Comparison of ENCODE assay signal across 2 cellular contexts in the genomic region with DNA sequence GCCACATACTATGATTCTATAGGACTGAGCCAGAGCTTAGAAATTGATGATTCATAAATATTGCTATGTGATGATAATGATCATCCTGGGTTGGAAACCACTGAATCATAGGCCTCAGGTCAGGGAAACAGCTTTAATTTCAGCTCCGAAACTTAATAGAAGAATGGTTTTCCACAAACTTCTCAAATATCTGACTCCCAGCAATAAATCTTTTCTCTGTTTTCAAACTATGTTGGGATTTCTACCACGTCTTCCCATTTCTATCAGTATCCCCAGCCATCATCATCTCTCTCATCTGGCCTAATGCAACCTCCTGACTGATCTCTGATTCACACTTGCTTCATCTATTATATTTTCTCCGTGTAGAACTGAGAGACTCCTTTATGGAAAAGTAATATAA.
A peak's percentile ranks its signal among the peaks of the same experiment; 100 is the strongest.
TF ChIP-seq lines count a peak whose summit lies in the region.

No MANE protein-coding gene starts in this region.

TF ChIP-seq in SK-N-SH, 30 proteins besides CTCF, POLR2A, EP300 and RAD21 (continued from another document):
- no peak for TF ChIP-seq TAF1 (IDR thresholded peaks at IDR 0.05; ENCODE audit: borderline replicate concordance, low read depth, low read length)
- TF ChIP-seq, protein P1, sequence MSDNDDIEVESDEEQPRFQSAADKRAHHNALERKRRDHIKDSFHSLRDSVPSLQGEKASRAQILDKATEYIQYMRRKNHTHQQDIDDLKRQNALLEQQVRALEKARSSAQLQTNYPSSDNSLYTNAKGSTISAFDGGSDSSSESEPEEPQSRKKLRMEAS (IDR thresholded peaks at IDR 0.05; ENCODE audit: low read depth), result no peak
- TF ChIP-seq, protein P2, sequence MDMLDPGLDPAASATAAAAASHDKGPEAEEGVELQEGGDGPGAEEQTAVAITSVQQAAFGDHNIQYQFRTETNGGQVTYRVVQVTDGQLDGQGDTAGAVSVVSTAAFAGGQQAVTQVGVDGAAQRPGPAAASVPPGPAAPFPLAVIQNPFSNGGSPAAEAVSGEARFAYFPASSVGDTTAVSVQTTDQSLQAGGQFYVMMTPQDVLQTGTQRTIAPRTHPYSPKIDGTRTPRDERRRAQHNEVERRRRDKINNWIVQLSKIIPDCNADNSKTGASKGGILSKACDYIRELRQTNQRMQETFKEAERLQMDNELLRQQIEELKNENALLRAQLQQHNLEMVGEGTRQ (IDR thresholded peaks at IDR 0.05; ENCODE audit: borderline replicate concordance, low read depth, low read length), result no peak
- TF ChIP-seq FOSL2 (IDR thresholded peaks at IDR 0.05; ENCODE audit: borderline replicate concordance, low read depth), result peak; percentile 81
- no peak for TF ChIP-seq CHD2 (IDR thresholded peaks at IDR 0.05; ENCODE audit: low read length, partially characterized antibody)
- TF ChIP-seq POLR2AphosphoS5 (IDR thresholded peaks at IDR 0.05; ENCODE audit: low read depth, low read length), result peak; percentile 24; the same call in 1 of the 2 replicates
- TF ChIP-seq FOXM1 (IDR thresholded peaks at IDR 0.05; ENCODE audit: low read depth), result peak; percentile 48; the same call in 1 of the 2 replicates
- TF ChIP-seq SIN3A (IDR thresholded peaks at IDR 0.05; ENCODE audit: borderline replicate concordance, low read depth, low read length), result no peak
- no peak for TF ChIP-seq FOXJ3 (CRISPR knock-in tag; IDR thresholded peaks at IDR 0.05)
- TF ChIP-seq RFX5 (IDR thresholded peaks at IDR 0.05; ENCODE audit: low read length), result no peak
- no peak; the same call in 1 of the 2 replicates for TF ChIP-seq RXRA (IDR thresholded peaks at IDR 0.05; ENCODE audit: borderline replicate concordance, low read depth)
- no peak for TF ChIP-seq NRF1 (IDR thresholded peaks at IDR 0.05; ENCODE audit: low read depth, low read length)
- TF ChIP-seq, protein P3, sequence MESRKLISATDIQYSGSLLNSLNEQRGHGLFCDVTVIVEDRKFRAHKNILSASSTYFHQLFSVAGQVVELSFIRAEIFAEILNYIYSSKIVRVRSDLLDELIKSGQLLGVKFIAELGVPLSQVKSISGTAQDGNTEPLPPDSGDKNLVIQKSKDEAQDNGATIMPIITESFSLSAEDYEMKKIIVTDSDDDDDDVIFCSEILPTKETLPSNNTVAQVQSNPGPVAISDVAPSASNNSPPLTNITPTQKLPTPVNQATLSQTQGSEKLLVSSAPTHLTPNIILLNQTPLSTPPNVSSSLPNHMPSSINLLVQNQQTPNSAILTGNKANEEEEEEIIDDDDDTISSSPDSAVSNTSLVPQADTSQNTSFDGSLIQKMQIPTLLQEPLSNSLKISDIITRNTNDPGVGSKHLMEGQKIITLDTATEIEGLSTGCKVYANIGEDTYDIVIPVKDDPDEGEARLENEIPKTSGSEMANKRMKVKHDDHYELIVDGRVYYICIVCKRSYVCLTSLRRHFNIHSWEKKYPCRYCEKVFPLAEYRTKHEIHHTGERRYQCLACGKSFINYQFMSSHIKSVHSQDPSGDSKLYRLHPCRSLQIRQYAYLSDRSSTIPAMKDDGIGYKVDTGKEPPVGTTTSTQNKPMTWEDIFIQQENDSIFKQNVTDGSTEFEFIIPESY (IDR thresholded peaks at IDR 0.05; ENCODE audit: borderline replicate concordance, low read depth), result no peak
- no peak for TF ChIP-seq SMC3 (IDR thresholded peaks at IDR 0.05; ENCODE audit: low read depth, low read length)
- TF ChIP-seq EZH2phosphoT487 (IDR thresholded peaks at IDR 0.05; ENCODE audit: borderline replicate concordance, low read depth), result no peak
- no peak for TF ChIP-seq GABPA (IDR thresholded peaks at IDR 0.05; ENCODE audit: low read depth)
- TF ChIP-seq ELF1 (IDR thresholded peaks at IDR 0.05), result no peak
- peak; percentile 82 for TF ChIP-seq JUND (IDR thresholded peaks at IDR 0.05)
- TF ChIP-seq TEAD4 (IDR thresholded peaks at IDR 0.05; ENCODE audit: borderline replicate concordance, insufficient read depth), result peak; percentile 71; the same call in 1 of the 2 replicates
- TF ChIP-seq GATA2 (CRISPR knock-in tag; IDR thresholded peaks at IDR 0.05), result no peak
- TF ChIP-seq NFIC (IDR thresholded peaks at IDR 0.05; ENCODE audit: borderline replicate concordance), result peak; percentile 50; the same call in 1 of the 2 replicates
- no peak for TF ChIP-seq RCOR1 (IDR thresholded peaks at IDR 0.05; ENCODE audit: low read length)
- TF ChIP-seq, protein P4, sequence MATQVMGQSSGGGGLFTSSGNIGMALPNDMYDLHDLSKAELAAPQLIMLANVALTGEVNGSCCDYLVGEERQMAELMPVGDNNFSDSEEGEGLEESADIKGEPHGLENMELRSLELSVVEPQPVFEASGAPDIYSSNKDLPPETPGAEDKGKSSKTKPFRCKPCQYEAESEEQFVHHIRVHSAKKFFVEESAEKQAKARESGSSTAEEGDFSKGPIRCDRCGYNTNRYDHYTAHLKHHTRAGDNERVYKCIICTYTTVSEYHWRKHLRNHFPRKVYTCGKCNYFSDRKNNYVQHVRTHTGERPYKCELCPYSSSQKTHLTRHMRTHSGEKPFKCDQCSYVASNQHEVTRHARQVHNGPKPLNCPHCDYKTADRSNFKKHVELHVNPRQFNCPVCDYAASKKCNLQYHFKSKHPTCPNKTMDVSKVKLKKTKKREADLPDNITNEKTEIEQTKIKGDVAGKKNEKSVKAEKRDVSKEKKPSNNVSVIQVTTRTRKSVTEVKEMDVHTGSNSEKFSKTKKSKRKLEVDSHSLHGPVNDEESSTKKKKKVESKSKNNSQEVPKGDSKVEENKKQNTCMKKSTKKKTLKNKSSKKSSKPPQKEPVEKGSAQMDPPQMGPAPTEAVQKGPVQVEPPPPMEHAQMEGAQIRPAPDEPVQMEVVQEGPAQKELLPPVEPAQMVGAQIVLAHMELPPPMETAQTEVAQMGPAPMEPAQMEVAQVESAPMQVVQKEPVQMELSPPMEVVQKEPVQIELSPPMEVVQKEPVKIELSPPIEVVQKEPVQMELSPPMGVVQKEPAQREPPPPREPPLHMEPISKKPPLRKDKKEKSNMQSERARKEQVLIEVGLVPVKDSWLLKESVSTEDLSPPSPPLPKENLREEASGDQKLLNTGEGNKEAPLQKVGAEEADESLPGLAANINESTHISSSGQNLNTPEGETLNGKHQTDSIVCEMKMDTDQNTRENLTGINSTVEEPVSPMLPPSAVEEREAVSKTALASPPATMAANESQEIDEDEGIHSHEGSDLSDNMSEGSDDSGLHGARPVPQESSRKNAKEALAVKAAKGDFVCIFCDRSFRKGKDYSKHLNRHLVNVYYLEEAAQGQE (IDR thresholded peaks at IDR 0.05; ENCODE audit: low read depth, low read length), result no peak
- TF ChIP-seq, protein P5, sequence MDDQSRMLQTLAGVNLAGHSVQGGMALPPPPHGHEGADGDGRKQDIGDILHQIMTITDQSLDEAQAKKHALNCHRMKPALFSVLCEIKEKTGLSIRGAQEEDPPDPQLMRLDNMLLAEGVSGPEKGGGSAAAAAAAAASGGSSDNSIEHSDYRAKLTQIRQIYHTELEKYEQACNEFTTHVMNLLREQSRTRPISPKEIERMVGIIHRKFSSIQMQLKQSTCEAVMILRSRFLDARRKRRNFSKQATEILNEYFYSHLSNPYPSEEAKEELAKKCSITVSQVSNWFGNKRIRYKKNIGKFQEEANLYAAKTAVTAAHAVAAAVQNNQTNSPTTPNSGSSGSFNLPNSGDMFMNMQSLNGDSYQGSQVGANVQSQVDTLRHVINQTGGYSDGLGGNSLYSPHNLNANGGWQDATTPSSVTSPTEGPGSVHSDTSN (IDR thresholded peaks at IDR 0.05), result peak; percentile 75
- TF ChIP-seq TCF12 (IDR thresholded peaks at IDR 0.05), result peak; percentile 77
- no peak for TF ChIP-seq MEF2A (IDR thresholded peaks at IDR 0.05; ENCODE audit: borderline replicate concordance, low read depth)

TF ChIP-seq in HepG2, 621 proteins besides CTCF, POLR2A, EP300 and RAD21:
- TF ChIP-seq NR2F6 (IDR thresholded peaks at IDR 0.05), result no peak
- no peak for TF ChIP-seq NR2F6 (CRISPR knock-in tag; IDR thresholded peaks at IDR 0.05)
- TF ChIP-seq SMARCE1 (IDR thresholded peaks at IDR 0.05; ENCODE audit: borderline replicate concordance), result no peak
- TF ChIP-seq, protein P6, sequence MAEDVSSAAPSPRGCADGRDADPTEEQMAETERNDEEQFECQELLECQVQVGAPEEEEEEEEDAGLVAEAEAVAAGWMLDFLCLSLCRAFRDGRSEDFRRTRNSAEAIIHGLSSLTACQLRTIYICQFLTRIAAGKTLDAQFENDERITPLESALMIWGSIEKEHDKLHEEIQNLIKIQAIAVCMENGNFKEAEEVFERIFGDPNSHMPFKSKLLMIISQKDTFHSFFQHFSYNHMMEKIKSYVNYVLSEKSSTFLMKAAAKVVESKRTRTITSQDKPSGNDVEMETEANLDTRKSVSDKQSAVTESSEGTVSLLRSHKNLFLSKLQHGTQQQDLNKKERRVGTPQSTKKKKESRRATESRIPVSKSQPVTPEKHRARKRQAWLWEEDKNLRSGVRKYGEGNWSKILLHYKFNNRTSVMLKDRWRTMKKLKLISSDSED (CRISPR knock-in tag; IDR thresholded peaks at IDR 0.05), result no peak
- no peak for TF ChIP-seq ZNF101 (CRISPR knock-in tag; IDR thresholded peaks at IDR 0.05; ENCODE audit: borderline replicate concordance, low read depth)
- TF ChIP-seq SRSF9 (IDR thresholded peaks at IDR 0.05; ENCODE audit: borderline replicate concordance, insufficient read depth, low read depth, low read length, poor library complexity, severe bottlenecking), result no peak
- no peak for TF ChIP-seq ZNF549 (CRISPR knock-in tag; IDR thresholded peaks at IDR 0.05)
- no peak for TF ChIP-seq ZNF367 (CRISPR knock-in tag; IDR thresholded peaks at IDR 0.05; ENCODE audit: borderline replicate concordance)
- no peak for TF ChIP-seq RXRA (CRISPR knock-in tag; IDR thresholded peaks at IDR 0.05)
- TF ChIP-seq MAFF (IDR thresholded peaks at IDR 0.05; ENCODE audit: low read depth, low read length), result no peak
- TF ChIP-seq KDM4B (CRISPR knock-in tag; IDR thresholded peaks at IDR 0.05), result no peak
- no peak for TF ChIP-seq ZMYM2 (CRISPR knock-in tag; IDR thresholded peaks at IDR 0.05)
- no peak for TF ChIP-seq SATB2 (CRISPR knock-in tag; IDR thresholded peaks at IDR 0.05)
- TF ChIP-seq, protein P7, sequence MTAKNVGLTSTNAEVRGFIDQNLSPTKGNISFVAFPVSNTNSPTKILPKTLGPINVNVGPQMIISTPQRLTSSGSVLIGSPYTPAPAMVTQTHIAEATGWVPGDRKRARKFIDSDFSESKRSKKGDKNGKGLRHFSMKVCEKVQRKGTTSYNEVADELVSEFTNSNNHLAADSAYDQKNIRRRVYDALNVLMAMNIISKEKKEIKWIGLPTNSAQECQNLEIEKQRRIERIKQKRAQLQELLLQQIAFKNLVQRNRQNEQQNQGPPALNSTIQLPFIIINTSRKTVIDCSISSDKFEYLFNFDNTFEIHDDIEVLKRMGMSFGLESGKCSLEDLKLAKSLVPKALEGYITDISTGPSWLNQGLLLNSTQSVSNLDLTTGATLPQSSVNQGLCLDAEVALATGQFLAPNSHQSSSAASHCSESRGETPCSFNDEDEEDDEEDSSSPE (CRISPR knock-in tag; IDR thresholded peaks at IDR 0.05), result no peak
- TF ChIP-seq, protein P8, sequence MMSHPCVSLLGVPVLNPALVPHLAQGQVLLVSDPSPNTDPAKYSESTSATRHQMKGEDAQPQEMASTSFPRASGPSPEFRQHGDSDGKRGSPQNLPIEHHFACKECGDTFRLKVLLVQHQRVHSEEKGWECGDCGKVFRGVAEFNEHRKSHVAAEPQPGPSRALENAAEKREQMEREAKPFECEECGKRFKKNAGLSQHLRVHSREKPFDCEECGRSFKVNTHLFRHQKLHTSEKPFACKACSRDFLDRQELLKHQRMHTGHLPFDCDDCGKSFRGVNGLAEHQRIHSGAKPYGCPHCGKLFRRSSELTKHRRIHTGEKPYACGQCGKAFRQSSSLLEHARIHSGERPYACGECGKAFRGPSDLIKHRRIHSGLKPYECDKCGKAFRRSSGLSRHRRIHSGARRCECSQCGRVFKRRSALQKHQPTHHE (CRISPR knock-in tag; IDR thresholded peaks at IDR 0.05; ENCODE audit: borderline replicate concordance), result no peak
- no peak for TF ChIP-seq ZSCAN9 (CRISPR knock-in tag; IDR thresholded peaks at IDR 0.05; ENCODE audit: borderline replicate concordance)
